ENCODE assay signal across 8 cellular contexts in genomic region chr4:142405021-142405991, GRCh38.
DNase-seq lines count a peak whose midpoint lies in the region; ATAC-seq, FAIRE-seq and TF ChIP-seq lines count a peak whose summit lies in the region.

No MANE protein-coding gene starts in this region.

- no peaks in the 10 kb centered on the region for H3K9me3 Mint-ChIP-seq in progenitor cell of endocrine pancreas (ENCODE audit: low read depth)

- H3K4me1 Mint-ChIP-seq in progenitor cell of endocrine pancreas (ENCODE audit: low read depth) = peaks cover 16% of the 10 kb centered on the region

- peak overlapping the region; percentile 73 for H3K4me3 Mint-ChIP-seq in progenitor cell of endocrine pancreas (ENCODE audit: low read depth)

- H3K27me3 Mint-ChIP-seq in progenitor cell of endocrine pancreas = no peaks in the 10 kb centered on the region

- no peak overlapping the region for H3K27ac Mint-ChIP-seq in progenitor cell of endocrine pancreas

- TF ChIP-seq CTCF in progenitor cell of endocrine pancreas (IDR thresholded peaks at IDR 0.05; ENCODE audit: unreplicated experiment) = no peak
- no peak for TF ChIP-seq CTCF in D721Med (IDR thresholded peaks at IDR 0.05; ENCODE audit: insufficient read depth, missing control alignments)

- ATAC-seq in GM18858 (IDR thresholded peaks at IDR 0.05; ENCODE audit: unreplicated experiment) (peak; percentile 46), HG03039 (IDR thresholded peaks at IDR 0.05; ENCODE audit: unreplicated experiment) (peak; percentile 58)

- DNase-seq in RPMI8226 (peak; percentile 68), glomerular visceral epithelial cell (ENCODE audit: extremely low spot score) (peak; percentile 78), progenitor cell of endocrine pancreas (ENCODE audit: low spot score, unreplicated experiment) (no peak), RCC 7860 (ENCODE audit: low spot score) (no peak), D721Med (ENCODE audit: insufficient read length, low spot score) (no peak)
- peak; percentile 69 for DNase-seq in activated naive CD4-positive, alpha-beta T cell treated with Interleukin-2 at 50 U/mL for 16 hours

- FAIRE-seq in RCC 7860 (lab: Jason Lieb, UNC) (no peak), D721Med (lab: Jason Lieb, UNC) (no peak)

- no peaks in the 10 kb centered on the region for H3K36me3 Mint-ChIP-seq in progenitor cell of endocrine pancreas (ENCODE audit: insufficient read depth)

Comparison
In these comparisons a context has a peak if more than half of its experiments do, and no peak if none do; other contexts are left out.
1. DNase-seq: peak in RPMI8226 (single experiment), activated naive CD4-positive, alpha-beta T cell treated with Interleukin-2 at 50 U/mL for 16 hours (single experiment) and glomerular visceral epithelial cell (single experiment); none in progenitor cell of endocrine pancreas (single experiment), RCC 7860 (single experiment) and D721Med (single experiment).